Comparison of ENCODE assay signal across 12 cellular contexts in genomic region chr1:43651922-43652321, GRCh38. TPM values are rescaled to one million over a fixed set of nuclear protein-coding genes. Genes with fewer than 3 reads are reported as not detected.
A peak's percentile ranks its signal among the peaks of the same experiment; 100 is the strongest.
DNase-seq lines count a peak whose midpoint lies in the region; ATAC-seq and TF ChIP-seq lines count a peak whose summit lies in the region.
"Had no signal": no experiment of that assay in that cellular context is flagged by ENCODE, and none has a peak within 500 bp of the region (broad histone marks: within the 10 kb centered on the region; RNA-seq: fewer than 3 reads in every experiment).

No MANE protein-coding gene starts in this region.

- H3K9ac ChIP-seq in Karpas-422 (ENCODE audit: low read length), result peak overlapping the region; percentile 96

- H3K27me3 Mint-ChIP-seq in naive B cell, result peaks cover 0 to 4% (median 0%) of the 10 kb centered on the region in 3 donors

- H3K27me3 ChIP-seq in BE2C, result no peaks in the 10 kb centered on the region
- H3K27me3 ChIP-seq in Karpas-422 (ENCODE audit: low read length), result no peaks in the 10 kb centered on the region

- H2AFZ ChIP-seq in Karpas-422 (ENCODE audit: low read length), result no peak overlapping the region

- H3K9me2 ChIP-seq in Karpas-422 (replicated peaks; ENCODE audit: insufficient read depth, low read length), result no peaks in the 10 kb centered on the region

- peaks cover 37 to 44% (median 37%) of the 10 kb centered on the region in 3 donors for H3K4me1 Mint-ChIP-seq in naive B cell

- peaks cover 53% of the 10 kb centered on the region for H3K79me2 ChIP-seq in Karpas-422 (ENCODE audit: low read length)

- no peak for TF ChIP-seq CTCF in BE2C (IDR thresholded peaks at IDR 0.05; ENCODE audit: low read depth, low read length)
- TF ChIP-seq CTCF in choroid plexus epithelial cell (conservative IDR thresholded peaks at IDR 0.05; ENCODE audit: low read depth, low read length), result no peak

- peaks cover 17% of the 10 kb centered on the region for H3K36me3 ChIP-seq in BE2C
- H3K36me3 ChIP-seq in Karpas-422 (ENCODE audit: insufficient read depth, low read length), result peaks cover 38% of the 10 kb centered on the region

- peak overlapping the region; percentile 94 for H3K4me2 ChIP-seq in Karpas-422 (ENCODE audit: low read depth, low read length, poor library complexity, severe bottlenecking)

- peaks cover 8 to 27% of the 10 kb centered on the region in 2 donors for H3K36me3 Mint-ChIP-seq in naive B cell

- peaks cover 14% of the 10 kb centered on the region for H4K20me1 ChIP-seq in Karpas-422 (ENCODE audit: insufficient read depth, low read depth, low read length)

- H3K27ac ChIP-seq in Karpas-422 (ENCODE audit: low read length), result peak overlapping the region; percentile 74; the same call in 1 of the 2 replicates

- DNase-seq in BE2C, result no peak
- DNase-seq in Karpas-422, result no peak
- no peak for DNase-seq in choroid plexus epithelial cell (ENCODE audit: low read depth)
- no peak for DNase-seq in naive B cell
- DNase-seq in GOT3 (lab: John Stamatoyannopoulos, UW), result no peak
- DNase-seq: activated CD4-positive, alpha-beta T cell treated with anti-CD3 and anti-CD28 coated beads for 1 hour; GF-D8; NCI-H2029 treated with DMSO at 0.1 percent for 48 hours; stimulated activated CD4-positive, alpha-beta T cell treated with anti-CD3 and anti-CD28 coated beads, Interleukin-1b, Interleukin-23, amount 100 ng/mL, for 48 hours had no signal

- H3K27ac Mint-ChIP-seq in naive B cell, result peak overlapping the region in 2 of 6 donors; percentile 32 to 65

- H3K9me3 ChIP-seq in BE2C, result no peaks in the 10 kb centered on the region
- H3K9me3 ChIP-seq in Karpas-422 (ENCODE audit: low read length), result no peaks in the 10 kb centered on the region

- H3K9me3 Mint-ChIP-seq in naive B cell, result no peaks in the 10 kb centered on the region

- no peak for ATAC-seq in naive B cell (ENCODE audit: low read depth in 2 of 2)
- no peak for ATAC-seq in GM21526 (IDR thresholded peaks at IDR 0.05; ENCODE audit: low FRiP score, unreplicated experiment)
- no peak for ATAC-seq in GM18873 (IDR thresholded peaks at IDR 0.05; ENCODE audit: low FRiP score, unreplicated experiment)
- no peak for ATAC-seq in HG02759 (IDR thresholded peaks at IDR 0.05; ENCODE audit: unreplicated experiment)

- H3K4me3 ChIP-seq in BE2C (ENCODE audit: low read depth, low read length) (peak overlapping the region; percentile 94), Karpas-422 (ENCODE audit: low read length) (peak overlapping the region; percentile 98), choroid plexus epithelial cell (ENCODE audit: low read depth, low read length) (peak overlapping the region; percentile 99)

- no peaks in the 10 kb centered on the region for H3K4me1 ChIP-seq in BE2C
- peaks cover 40% of the 10 kb centered on the region for H3K4me1 ChIP-seq in Karpas-422 (ENCODE audit: low read length)

- H3K4me3 Mint-ChIP-seq in naive B cell, result peak overlapping the region; percentile 80 to 100 (median 96)

RNA-seq across cellular contexts. Expression of gene KDM4A, which starts 2.0 kb away (rescaled TPM):
- polyA plus RNA-seq in BE2C (2012; ENCODE audit: insufficient read depth, insufficient read length, low read depth), result 16.0 TPM
- total RNA-seq in Karpas-422 (2014; rRNA removed; shearing (Covaris generic); ENCODE audit: low replicate concordance), result 34.5 and 35.5 TPM in 2 replicates
- polyA plus RNA-seq in naive B cell (ENCODE audit: low read depth in 6 of 6), result 10 to 100 TPM in 1 of 6 donors, 1 to 10 TPM in 4, under 1 TPM in 1; 1.00 to 11.3 (median 8.4) TPM

RNA-seq across cellular contexts. Expression of gene ST3GAL3, which starts 55.4 kb away (rescaled TPM):
- polyA plus RNA-seq in BE2C (2012; ENCODE audit: insufficient read depth, insufficient read length, low read depth), result 16.9 TPM
- 19.4 and 33.1 TPM in 2 replicates for total RNA-seq in Karpas-422 (2014; rRNA removed; shearing (Covaris generic); ENCODE audit: low replicate concordance)
- 10 to 100 TPM in 2 of 6 donors, 1 to 10 TPM in 4; 7.9 to 16.1 (median 9.8) TPM for polyA plus RNA-seq in naive B cell (ENCODE audit: low read depth in 6 of 6)
